In the genomic region with DNA sequence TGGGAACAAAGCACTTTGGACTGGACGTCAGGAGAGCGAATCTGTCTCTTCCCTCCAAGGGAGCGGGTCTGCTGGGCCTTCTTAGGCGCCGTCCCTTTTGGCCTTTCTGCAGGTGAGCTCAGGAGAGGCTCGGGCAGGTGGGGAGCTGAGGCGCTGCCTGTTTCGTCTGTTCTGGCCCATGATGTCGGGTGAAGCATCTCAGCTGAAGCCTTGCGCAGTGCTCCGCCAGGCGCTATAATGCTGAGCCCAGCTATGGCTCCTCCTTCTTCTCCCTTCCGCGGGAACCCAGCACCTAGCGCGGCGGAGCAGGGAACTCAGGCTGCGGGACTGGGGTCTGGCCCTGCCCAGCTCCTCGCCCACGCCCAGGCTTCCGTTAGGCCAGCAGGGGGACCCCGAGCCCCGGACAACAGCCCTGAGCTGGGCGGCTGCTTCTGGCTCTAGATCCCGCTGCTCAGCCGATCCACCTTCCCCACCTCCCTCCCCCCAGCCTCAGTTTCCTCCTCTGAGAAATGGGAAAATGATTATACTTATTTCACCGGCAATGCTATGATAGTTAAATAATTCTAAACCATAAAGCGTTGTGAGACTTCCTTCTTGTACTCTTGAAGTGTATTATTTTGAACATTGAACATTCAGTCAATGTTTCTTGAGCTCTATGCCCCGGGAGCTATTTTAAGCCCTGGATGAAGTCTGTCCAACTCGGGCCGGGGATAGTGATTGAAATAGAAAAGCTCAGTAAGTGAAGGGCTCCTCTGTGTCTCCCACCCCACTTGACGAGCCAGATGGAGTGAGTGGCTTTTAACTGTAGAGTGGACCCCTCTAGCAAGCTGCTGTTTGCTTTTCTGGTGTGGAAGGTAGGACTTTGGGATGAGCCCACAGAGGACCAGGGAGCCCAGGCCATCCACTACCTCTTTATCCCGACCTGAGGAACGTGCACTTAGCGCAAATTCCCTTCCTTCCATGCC, we compare ENCODE assay signal across 9 cellular contexts. TPM values are rescaled to one million over a fixed set of nuclear protein-coding genes. Genes with fewer than 3 reads are reported as not detected.
DNase-seq lines count a peak whose midpoint lies in the region; ATAC-seq and TF ChIP-seq lines count a peak whose summit lies in the region.
"Had no signal": no experiment of that assay in that cellular context is flagged by ENCODE, and none has a peak within 500 bp of the region (broad histone marks: within the 10 kb centered on the region; RNA-seq: fewer than 3 reads in every experiment).

No MANE protein-coding gene starts in this region.

- H3K4me3 Mint-ChIP-seq in Caco-2 (ENCODE audit: unreplicated experiment) (no peak overlapping the region), brain (no peak overlapping the region)
- H3K4me3 Mint-ChIP-seq: T-helper 1 cell treated with Interleukin-12 subunit alpha and Interleukin-12 subunit beta and Interleukin-4 antibody, amounts not matched to agents 30 μg/mL and 1 μg/mL, for 36 hours had no signal

- H3K79me2 ChIP-seq in OCI-LY3 (ENCODE audit: low read length): no peaks in the 10 kb centered on the region

- intact Hi-C loops in Caco-2 (cut with micrococcal nuclease; ENCODE audit: unreplicated experiment): loop anchor here (1.0 to 2.0 kb wide), 4 partner anchors 9 to 151 kb away; a partner anchor contains a TSS

- H3K9me3 Mint-ChIP-seq in Caco-2 (ENCODE audit: unreplicated experiment) (no peaks in the 10 kb centered on the region), brain (no peaks in the 10 kb centered on the region)
- H3K9me3 Mint-ChIP-seq: T-helper 1 cell treated with Interleukin-12 subunit alpha and Interleukin-12 subunit beta and Interleukin-4 antibody, amounts not matched to agents 30 μg/mL and 1 μg/mL, for 36 hours had no signal

- H3K27ac Mint-ChIP-seq in Caco-2 (ENCODE audit: unreplicated experiment) (no peak overlapping the region), brain (peak overlapping the region in 1 of 5 experiments; percentile 65)
- H3K27ac Mint-ChIP-seq: T-helper 1 cell treated with Interleukin-12 subunit alpha and Interleukin-12 subunit beta and Interleukin-4 antibody, amounts not matched to agents 30 μg/mL and 1 μg/mL, for 36 hours had no signal

- H3K9me3 ChIP-seq in Caco-2 (no peaks in the 10 kb centered on the region), HEK293 (ENCODE audit: control insufficient read depth, insufficient read depth, low read depth, low read length) (no peaks in the 10 kb centered on the region), OCI-LY3 (ENCODE audit: insufficient read depth, low read length) (no peaks in the 10 kb centered on the region)

- no peak overlapping the region for H3K9ac ChIP-seq in OCI-LY3 (ENCODE audit: low read length)

- H4K20me1 ChIP-seq in OCI-LY3 (ENCODE audit: insufficient read depth, low read length): no peaks in the 10 kb centered on the region

- no peak for ATAC-seq in HG02588 (IDR thresholded peaks at IDR 0.05; ENCODE audit: unreplicated experiment)

- no peak overlapping the region for H3K4me3 ChIP-seq in Caco-2 (ENCODE audit: low read depth, low read length)
- no peak overlapping the region for H3K4me3 ChIP-seq in HEK293 (ENCODE audit: low read depth, low read length)
- no peak overlapping the region for H3K4me3 ChIP-seq in OCI-LY3 (ENCODE audit: low read length)

- no peaks in the 10 kb centered on the region for H3K4me1 ChIP-seq in Caco-2
- H3K4me1 ChIP-seq in HEK293 (ENCODE audit: control insufficient read depth, insufficient read depth, low read length): no peaks in the 10 kb centered on the region
- H3K4me1 ChIP-seq in OCI-LY3 (ENCODE audit: low read length): no peaks in the 10 kb centered on the region

- no peak overlapping the region for H2AFZ ChIP-seq in OCI-LY3 (ENCODE audit: low read depth, low read length)

- H3K27ac ChIP-seq in HEK293 (ENCODE audit: extremely low read depth, low read depth, low read length) (no peak overlapping the region), OCI-LY3 (ENCODE audit: low read length) (no peak overlapping the region)

- TF ChIP-seq CTCF in Caco-2 (IDR thresholded peaks at IDR 0.05; ENCODE audit: insufficient read depth in 1 of 2, low read depth in 1 of 2, low read length in 1 of 2, severe bottlenecking in 1 of 2, unreplicated experiment in 1 of 2) (peak; percentile 89 to 93), HEK293 (tag by site-specific recombination; IDR thresholded peaks at IDR 0.05) (peak; percentile 92), OCI-LY3 (IDR thresholded peaks at IDR 0.05; ENCODE audit: low read depth, low read length) (peak; percentile 63), brain (conservative IDR thresholded peaks at IDR 0.05) (peak; percentile 89 to 94)

- POLR2A ChIA-PET in Caco-2 (lab: Charles Lee): interaction anchor here (0.8 kb wide), 1 partner anchor 10 kb away, joined by 3 read pairs; no protein-coding TSS in a partner anchor
- POLR2A ChIA-PET in HEK293 (lab: Yijun Ruan, JAX): interaction anchor here (0.7 to 1.9 kb wide), 5 partner anchors 10 to 150 kb away, joined by 3 to 5 read pairs (median 4); a partner anchor contains a TSS

- CTCF ChIA-PET in Caco-2 (lab: Charles Lee) (interaction anchor here (0.6 to 3.4 kb wide), 29 partner anchors 9 to 248 kb away, joined by 3 to 131 read pairs (median 4); a partner anchor contains a TSS), HEK293 (lab: Yijun Ruan, JAX) (interaction anchor here (0.5 to 13.6 kb wide), 51 partner anchors 10 to 1397 kb away, joined by 3 to 226 read pairs (median 4); a partner anchor contains a TSS)

- H3K36me3 ChIP-seq in Caco-2 (ENCODE audit: control insufficient read depth, insufficient read depth, low read length): no peaks in the 10 kb centered on the region
- H3K36me3 ChIP-seq in HEK293 (ENCODE audit: control insufficient read depth in 2 of 2, insufficient read depth in 1 of 2, low read length in 2 of 2): no peaks in the 10 kb centered on the region
- no peaks in the 10 kb centered on the region for H3K36me3 ChIP-seq in OCI-LY3 (replicated peaks; ENCODE audit: low read depth, low read length)

- H3K27me3 Mint-ChIP-seq in Caco-2 (ENCODE audit: insufficient read depth, unreplicated experiment) (no peaks in the 10 kb centered on the region), brain (peaks cover 52% of the 10 kb centered on the region)

- H3K4me2 ChIP-seq in OCI-LY3 (ENCODE audit: low read length): 0 out of 2 replicates have a peak overlapping the region, but pooled peaks have one; percentile 9

- no peaks in the 10 kb centered on the region for H3K27me3 ChIP-seq in Caco-2 (replicated peaks; ENCODE audit: control insufficient read depth, insufficient read depth, low read length)
- peaks cover 79% of the 10 kb centered on the region for H3K27me3 ChIP-seq in OCI-LY3 (ENCODE audit: low read depth, low read length)

- no peaks in the 10 kb centered on the region for H3K36me3 Mint-ChIP-seq in Caco-2 (ENCODE audit: insufficient read depth, unreplicated experiment)
- H3K36me3 Mint-ChIP-seq in brain: no peaks in the 10 kb centered on the region

- no peaks in the 10 kb centered on the region for H3K4me1 Mint-ChIP-seq in Caco-2 (ENCODE audit: low read depth, unreplicated experiment)
- peaks cover 14% of the 10 kb centered on the region for H3K4me1 Mint-ChIP-seq in brain

- no TSS peak for BruUV-seq in Caco-2 (replicated peaks; lab: Mats Ljungman, UMichigan)

- DNase-seq in Caco-2: peak; percentile 80 to 87
- peak; percentile 100 for DNase-seq in iPS-NIHi7 (ENCODE audit: extremely low spot score)
- peak; percentile 42 for DNase-seq in stimulated activated CD4-positive, alpha-beta T cell treated with anti-CD3 and anti-CD28 coated beads, Interleukin-1b, Interleukin-23, amount 100 ng/mL, for 48 hours
- DNase-seq in NCI-H1694 (lab: John Stamatoyannopoulos, UW): no peak

TF ChIP-seq in HEK293, 187 proteins besides CTCF, POLR2A, EP300 and RAD21 (continues in another document):
- TF ChIP-seq ZNF600 (tag by site-specific recombination; IDR thresholded peaks at IDR 0.05) (0 out of 2 replicates have a peak, but pooled peaks have one; percentile 21), EGR2 (tag by site-specific recombination; IDR thresholded peaks at IDR 0.05; ENCODE audit: low read depth) (peak; percentile 82), ZNF121 (tag by site-specific recombination; IDR thresholded peaks at IDR 0.05) (0 out of 2 replicates have a peak, but pooled peaks have one; percentile 35), ZSCAN30 (tag by site-specific recombination; IDR thresholded peaks at IDR 0.05) (0 out of 2 replicates have a peak, but pooled peaks have one; percentile 38), SP2 (tag by site-specific recombination; IDR thresholded peaks at IDR 0.05) (0 out of 2 replicates have a peak, but pooled peaks have one; percentile 10), ZNF529 (tag by site-specific recombination; IDR thresholded peaks at IDR 0.05; ENCODE audit: insufficient replicate concordance) (no peak)
- TF ChIP-seq, protein P1, sequence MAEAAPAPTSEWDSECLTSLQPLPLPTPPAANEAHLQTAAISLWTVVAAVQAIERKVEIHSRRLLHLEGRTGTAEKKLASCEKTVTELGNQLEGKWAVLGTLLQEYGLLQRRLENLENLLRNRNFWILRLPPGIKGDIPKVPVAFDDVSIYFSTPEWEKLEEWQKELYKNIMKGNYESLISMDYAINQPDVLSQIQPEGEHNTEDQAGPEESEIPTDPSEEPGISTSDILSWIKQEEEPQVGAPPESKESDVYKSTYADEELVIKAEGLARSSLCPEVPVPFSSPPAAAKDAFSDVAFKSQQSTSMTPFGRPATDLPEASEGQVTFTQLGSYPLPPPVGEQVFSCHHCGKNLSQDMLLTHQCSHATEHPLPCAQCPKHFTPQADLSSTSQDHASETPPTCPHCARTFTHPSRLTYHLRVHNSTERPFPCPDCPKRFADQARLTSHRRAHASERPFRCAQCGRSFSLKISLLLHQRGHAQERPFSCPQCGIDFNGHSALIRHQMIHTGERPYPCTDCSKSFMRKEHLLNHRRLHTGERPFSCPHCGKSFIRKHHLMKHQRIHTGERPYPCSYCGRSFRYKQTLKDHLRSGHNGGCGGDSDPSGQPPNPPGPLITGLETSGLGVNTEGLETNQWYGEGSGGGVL (tag by site-specific recombination; IDR thresholded peaks at IDR 0.05): peak; percentile 43; the same call in 1 of the 2 replicates

RNA-seq across cellular contexts. Expression of a gene that starts 9.6 kb away (rescaled TPM):
- 46.0 and 50.4 TPM in 2 replicates for total RNA-seq in Caco-2 (2022)
- polyA plus RNA-seq in brain (ENCODE audit: insufficient read depth, low read depth, low replicate concordance): 32.5 TPM

RNA-seq across cellular contexts. Expression of a gene that starts 32.1 kb away (rescaled TPM):
- total RNA-seq in Caco-2 (2022): not detected in 2 replicates
- not detected for polyA plus RNA-seq in brain (ENCODE audit: insufficient read depth, low read depth, low replicate concordance)

RNA-seq across cellular contexts. Expression of a gene that starts 57.7 kb away (rescaled TPM):
- total RNA-seq in Caco-2 (2022): 19.7 and 25.9 TPM in 2 replicates
- polyA plus RNA-seq in brain (ENCODE audit: insufficient read depth, low read depth, low replicate concordance): not detected
